In the genomic region with DNA sequence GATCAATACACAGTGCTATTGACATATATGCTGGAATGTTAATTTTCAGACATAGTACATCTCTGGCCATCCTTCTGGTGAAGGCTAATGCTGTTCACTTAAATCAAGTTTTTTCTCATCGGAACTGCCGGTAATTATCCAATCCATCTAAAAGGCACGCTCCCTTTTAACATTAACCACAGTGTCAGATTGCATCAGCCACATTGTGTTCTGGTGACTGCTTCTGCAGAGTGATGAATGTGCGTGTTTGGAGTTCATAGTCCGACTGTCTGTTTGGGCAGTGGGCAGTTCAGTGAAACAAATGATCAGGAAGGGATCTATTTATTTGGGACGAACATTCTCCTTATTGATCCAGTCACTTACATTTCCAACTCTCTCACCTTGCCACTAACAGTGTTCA, we compare ENCODE assay signal across 13 cellular contexts. TPM values are rescaled to one million over a fixed set of nuclear protein-coding genes. Genes with fewer than 3 reads are reported as not detected.
DNase-seq lines count a peak whose midpoint lies in the region; ATAC-seq and TF ChIP-seq lines count a peak whose summit lies in the region.
"Had no signal": no experiment of that assay in that cellular context is flagged by ENCODE, and none has a peak within 500 bp of the region (broad histone marks: within the 10 kb centered on the region; RNA-seq: fewer than 3 reads in every experiment).

No MANE protein-coding gene starts in this region.

- H3K4me3 ChIP-seq in endodermal cell (ENCODE audit: low read length): no peak overlapping the region
- H3K4me3 ChIP-seq: testis had no signal

- peaks cover 14% of the 10 kb centered on the region for H3K4me1 Mint-ChIP-seq in endodermal cell
- H3K4me1 Mint-ChIP-seq in neural crest cell: peaks cover 52% of the 10 kb centered on the region

- no peak overlapping the region for H3K9ac ChIP-seq in endodermal cell (ENCODE audit: extremely low read depth, low read length, poor library complexity, severe bottlenecking)
- H3K9ac ChIP-seq: parathyroid adenoma had no signal

- H3K27me3 Mint-ChIP-seq in endodermal cell (ENCODE audit: insufficient read depth): no peaks in the 10 kb centered on the region
- no peaks in the 10 kb centered on the region for H3K27me3 Mint-ChIP-seq in neural crest cell (ENCODE audit: low read depth)

- no peaks in the 10 kb centered on the region for H3K27me3 ChIP-seq in endodermal cell (ENCODE audit: control insufficient read depth, insufficient read depth, low read length, poor library complexity, severe bottlenecking)
- H3K27me3 ChIP-seq: testis had no signal

- H3K4me3 Mint-ChIP-seq in endodermal cell (no peak overlapping the region), neural crest cell (no peak overlapping the region)

- H3K9me3 Mint-ChIP-seq in endodermal cell (no peaks in the 10 kb centered on the region), neural crest cell (no peaks in the 10 kb centered on the region)

- H3K27ac Mint-ChIP-seq in endodermal cell (no peak overlapping the region), neural crest cell (ENCODE audit: unreplicated experiment) (peak overlapping the region; percentile 21)

- H3K4me1 ChIP-seq in endodermal cell (ENCODE audit: control insufficient read depth, insufficient read depth, low read length): no peaks in the 10 kb centered on the region
- H3K4me1 ChIP-seq: testis had no signal

- H3K9me3 ChIP-seq in endodermal cell (ENCODE audit: control insufficient read depth, low read length): no peaks in the 10 kb centered on the region
- H3K9me3 ChIP-seq: testis had no signal

- in situ Hi-C loops in GM13976 (cut with MboI; ENCODE audit: low sequenced_read_pairs, unreplicated experiment): no loop called here
- in situ Hi-C loops in GM13977 (cut with MboI; ENCODE audit: low pct_unique_long_range_greater_than_20kb, low sequenced_read_pairs, unreplicated experiment): no loop called here

- DNase-seq in EL (peak; percentile 22), NCI-H748 (lab: John Stamatoyannopoulos, UW; ENCODE audit: unreplicated experiment) (peak; percentile 84), endodermal cell (no peak), neural crest cell (ENCODE audit: low read depth, low spot score) (no peak), GM13976 (ENCODE audit: low spot score) (no peak), GM13977 (ENCODE audit: low spot score) (no peak)
- DNase-seq: NCI-H446 treated with DMSO at 0.1 percent for 48 hours, testis had no signal

- WGBS in endodermal cell (ENCODE audit: insufficient coverage in 1 of 2, insufficient read length in 1 of 2), 2 experiments: 80 to 88% methylated on average over 1 to 6 of the region's 6 CpGs

- H3K36me3 Mint-ChIP-seq in endodermal cell (ENCODE audit: low read depth) (no peaks in the 10 kb centered on the region), neural crest cell (ENCODE audit: low read depth) (peaks cover 10% of the 10 kb centered on the region)

- no peaks in the 10 kb centered on the region for H3K36me3 ChIP-seq in endodermal cell (ENCODE audit: control insufficient read depth, insufficient read depth, low read length)

- no peak for TF ChIP-seq CTCF in endodermal cell (conservative IDR thresholded peaks at IDR 0.05)
- no peak for TF ChIP-seq CTCF in neural crest cell (conservative IDR thresholded peaks at IDR 0.05)
- no peak for TF ChIP-seq CTCF in GM13976 (IDR thresholded peaks at IDR 0.05; ENCODE audit: borderline replicate concordance, control extremely low read depth, extremely low read depth, insufficient read depth, missing control alignments)
- no peak for TF ChIP-seq CTCF in GM13977 (IDR thresholded peaks at IDR 0.05; ENCODE audit: extremely low read depth, insufficient read depth, missing control alignments)

- peak overlapping the region; percentile 68 for H3K27ac ChIP-seq in endodermal cell (ENCODE audit: low read depth, low read length)
- H3K27ac ChIP-seq: parathyroid adenoma, testis had no signal

- ATAC-seq in HG02973 (IDR thresholded peaks at IDR 0.05; ENCODE audit: unreplicated experiment): no peak
- no peak for ATAC-seq in GM21619 (IDR thresholded peaks at IDR 0.05; ENCODE audit: unreplicated experiment)
- ATAC-seq: esophagus mucosa had no signal

RNA-seq across cellular contexts. Expression of gene SOBP, which starts 49.5 kb away (rescaled TPM):
- total RNA-seq in endodermal cell: 1 to 10 TPM; 1.5 to 1.9 TPM
- 11.8 TPM for polyA plus RNA-seq in endodermal cell (2013, experiment 1 of 2)
- 14.2 TPM for polyA plus RNA-seq in endodermal cell (2013, experiment 2 of 2)
- total RNA-seq in neural crest cell: 23.0 and 24.0 TPM in 2 replicates
- polyA plus RNA-seq: keratinocyte had no signal

Comparison
In these comparisons a context has a peak if more than half of its experiments do, and no peak if none do; other contexts are left out.
1. DNase-seq: peak in EL (single experiment) and NCI-H748 (single experiment); none in endodermal cell (single experiment), neural crest cell (single experiment), GM13976 (single experiment) and GM13977 (single experiment).